ENCODE assay signal across 8 cellular contexts in the genomic region with DNA sequence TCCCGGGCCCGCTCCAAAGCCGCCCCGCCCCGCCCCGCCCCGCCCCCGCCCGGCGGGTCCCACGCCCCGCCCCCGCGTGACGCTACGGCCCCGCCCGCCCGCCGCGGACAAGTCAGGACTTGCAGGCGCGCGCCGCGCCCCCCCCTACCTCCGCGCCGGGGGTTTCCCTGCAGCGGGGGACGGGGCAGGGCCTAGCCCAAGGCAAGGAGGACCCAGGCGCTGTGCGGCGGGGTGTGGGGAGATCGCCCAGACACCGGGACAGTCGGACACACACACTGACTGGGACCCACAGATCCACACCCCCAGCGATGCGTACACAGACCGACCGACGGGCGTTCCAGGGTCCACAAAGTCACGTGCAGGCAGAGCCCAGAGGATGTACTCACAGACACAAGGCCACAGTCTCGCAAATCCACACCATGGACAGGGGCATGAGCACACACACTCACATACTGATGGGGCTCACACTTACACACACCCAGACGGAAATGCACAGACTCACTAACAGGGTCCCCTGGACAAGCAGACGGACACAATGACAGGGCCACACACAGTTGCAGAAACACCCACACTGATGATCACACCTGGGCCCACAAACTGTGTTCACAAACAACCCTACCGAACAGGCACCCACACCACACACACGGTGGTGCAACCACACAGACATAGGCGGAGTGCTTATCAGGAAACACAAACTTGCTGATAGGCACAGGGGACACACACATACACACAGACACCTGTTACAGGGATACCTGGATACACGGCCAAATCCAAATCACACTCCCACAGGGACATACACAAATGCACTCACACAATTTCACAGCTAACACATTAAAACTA. TPM values are rescaled to one million over a fixed set of nuclear protein-coding genes. Genes with fewer than 3 reads are reported as not detected.
DNase-seq lines count a peak whose midpoint lies in the region; ATAC-seq and TF ChIP-seq lines count a peak whose summit lies in the region.

No MANE protein-coding gene starts in this region.

- H3K4me3 ChIP-seq in epithelial cell of proximal tubule (ENCODE audit: low read depth, low read length) = peak overlapping the region; percentile 56

- ATAC-seq in HG02798 (IDR thresholded peaks at IDR 0.05; ENCODE audit: poor library complexity, unreplicated experiment) = peak; percentile 34
- ATAC-seq in HG03159 (IDR thresholded peaks at IDR 0.05; ENCODE audit: unreplicated experiment) = no peak

- DNase-seq in NOMO-1 treated with dmso at 0.1 percent for 144 hours (lab: John Stamatoyannopoulos, UW; ENCODE audit: unreplicated experiment) = peak; percentile 68
- DNase-seq in activated T-cell treated with anti-CD3 and anti-CD28 coated beads for 4 hours = peak; percentile 91
- no peak for DNase-seq in epithelial cell of proximal tubule (ENCODE audit: low read depth)
- peak; percentile 89 for DNase-seq in mucosa of gallbladder (ENCODE audit: low spot score)
- DNase-seq in stimulated activated CD8-positive, alpha-beta memory T cell treated with anti-CD3 and anti-CD28 coated beads, Interleukin-4, amount 100 ng/mL, for 1 hour (ENCODE audit: low read depth in 2 of 2, low spot score in 1 of 2) = peak; percentile 86 to 88

- TF ChIP-seq POLR2A in GM10847 (IDR thresholded peaks at IDR 0.05; ENCODE audit: extremely low read depth, insufficient read length) = peak; percentile 35

- no peak for TF ChIP-seq CTCF in epithelial cell of proximal tubule (conservative IDR thresholded peaks at IDR 0.05; ENCODE audit: low read depth, low read length)

RNA-seq across cellular contexts. Expression of a gene that starts 0.4 kb away (rescaled TPM):
- 8.7 and 16.0 TPM in 2 replicates for total RNA-seq in epithelial cell of proximal tubule
- total RNA-seq in mucosa of gallbladder = 11.2 TPM

RNA-seq across cellular contexts. Expression of a gene that starts 24.9 kb away (rescaled TPM):
- total RNA-seq in epithelial cell of proximal tubule = 14.7 and 17.8 TPM in 2 replicates
- total RNA-seq in mucosa of gallbladder = 32.5 TPM

RNA-seq across cellular contexts. Expression of a gene that starts 43.2 kb away (rescaled TPM):
- total RNA-seq in epithelial cell of proximal tubule (3.0 and 7.0 TPM in 2 replicates), mucosa of gallbladder (33.5 TPM)
